In the genomic region with DNA sequence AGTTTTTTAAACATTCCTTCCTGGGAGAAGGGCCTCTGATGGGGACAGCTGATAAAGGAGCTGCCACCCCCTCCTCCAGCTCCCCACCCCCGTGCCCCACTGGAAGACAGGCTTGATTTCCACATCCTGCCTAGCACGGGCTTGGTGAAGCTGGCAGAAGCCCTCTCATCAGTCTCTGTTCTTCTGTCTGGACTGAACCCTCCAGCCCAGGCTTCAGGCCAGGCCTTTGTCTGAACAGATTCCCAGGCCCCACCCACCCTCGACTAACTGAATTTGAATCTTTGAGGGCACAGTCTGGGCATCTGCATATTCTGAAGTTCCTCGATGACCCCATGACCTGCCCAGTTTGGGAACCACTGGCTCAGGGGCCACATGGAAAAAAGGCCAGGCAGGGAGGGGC, we compare ENCODE assay signal across 21 cellular contexts.
DNase-seq lines count a peak whose midpoint lies in the region; ATAC-seq and TF ChIP-seq lines count a peak whose summit lies in the region.
"Had no signal": no experiment of that assay in that cellular context is flagged by ENCODE, and none has a peak within 500 bp of the region (broad histone marks: within the 10 kb centered on the region; RNA-seq: fewer than 3 reads in every experiment).

No MANE protein-coding gene starts in this region.

- no peaks in the 10 kb centered on the region for H3K36me3 Mint-ChIP-seq in nephron (ENCODE audit: low read depth)
- no peaks in the 10 kb centered on the region for H3K36me3 Mint-ChIP-seq in CD4-positive, alpha-beta T cell (ENCODE audit: low read depth)
- peaks cover 6% of the 10 kb centered on the region for H3K36me3 Mint-ChIP-seq in effector memory CD8-positive, alpha-beta T cell (ENCODE audit: insufficient read depth)
- H3K36me3 Mint-ChIP-seq: CD8-positive, alpha-beta T cell; T-cell had no signal

- ATAC-seq in left cardiac atrium (peak in 1 of 2 donors; percentile 49), GM18909 (IDR thresholded peaks at IDR 0.05; ENCODE audit: poor library complexity, unreplicated experiment) (no peak)
- no peak for ATAC-seq in CD4-positive, alpha-beta T cell (ENCODE audit: poor library complexity)
- no peak for ATAC-seq in effector memory CD8-positive, alpha-beta T cell (replicated peaks)
- ATAC-seq: activated T-helper 17 cell treated with anti-CD3 and anti-CD28 coated beads, Interleukin-2, amount 50 U/mL, for 72 hours; CD8-positive, alpha-beta T cell; K562; stimulated activated memory B cell treated with anti-CD40 and anti-IgM and Interleukin-4, amounts not matched to agents 10 μg/mL and 1 μg/mL and 100 μg/mL, for 72 hours; T-cell had no signal

- no peaks in the 10 kb centered on the region for H3K27me3 Mint-ChIP-seq in nephron (ENCODE audit: low read depth)
- no peaks in the 10 kb centered on the region for H3K27me3 Mint-ChIP-seq in CD4-positive, alpha-beta T cell
- no peaks in the 10 kb centered on the region for H3K27me3 Mint-ChIP-seq in effector memory CD8-positive, alpha-beta T cell
- H3K27me3 Mint-ChIP-seq: activated B cell treated with CpG ODN at 0.5 μM for 24 hours; activated T-helper 17 cell treated with anti-CD3 and anti-CD28 coated beads, Interleukin-2, amount 50 U/mL, for 72 hours; stimulated activated memory B cell treated with anti-CD40 and anti-IgM and Interleukin-4, amounts not matched to agents 10 μg/mL and 1 μg/mL and 100 μg/mL, for 72 hours; T-cell had no signal

- H3K9me3 ChIP-seq in left ventricle myocardium inferior (replicated peaks), result no peaks in the 10 kb centered on the region
- no peaks in the 10 kb centered on the region for H3K9me3 ChIP-seq in CD4-positive, alpha-beta T cell (ENCODE audit: control insufficient read depth, low read length)
- H3K9me3 ChIP-seq: gastrocnemius medialis, spleen had no signal

- no peaks in the 10 kb centered on the region for H3K9me3 Mint-ChIP-seq in nephron
- no peaks in the 10 kb centered on the region for H3K9me3 Mint-ChIP-seq in CD4-positive, alpha-beta T cell
- no peaks in the 10 kb centered on the region for H3K9me3 Mint-ChIP-seq in effector memory CD8-positive, alpha-beta T cell
- H3K9me3 Mint-ChIP-seq: activated B cell treated with CpG ODN at 0.5 μM for 24 hours; activated T-helper 17 cell treated with anti-CD3 and anti-CD28 coated beads, Interleukin-2, amount 50 U/mL, for 72 hours; CD8-positive, alpha-beta T cell; stimulated activated memory B cell treated with anti-CD40 and anti-IgM and Interleukin-4, amounts not matched to agents 10 μg/mL and 1 μg/mL and 100 μg/mL, for 72 hours; T-cell had no signal

- no peaks in the 10 kb centered on the region for H3K36me3 ChIP-seq in left ventricle myocardium inferior
- H3K36me3 ChIP-seq: gastrocnemius medialis, spleen had no signal

- intact Hi-C loops in left cardiac atrium (cut with DNase I) (no loop called here), cardiac septum (cut with DNase I) (no loop called here), left ventricle myocardium inferior (cut with micrococcal nuclease) (no loop called here)
- intact Hi-C loops in CD4-positive, alpha-beta T cell (cut with DNase I, micrococcal nuclease), result loop anchor here (5.0 kb wide), 2 partner anchors 778 to 1358 kb away; no protein-coding TSS in a partner anchor

- H3K4me3 ChIP-seq in left ventricle myocardium inferior, result no peak overlapping the region
- H3K4me3 ChIP-seq: gastrocnemius medialis, K562, spleen had no signal

- POLR2A ChIA-PET in CD4-positive, alpha-beta T cell (lab: Charles Lee), result no interaction called here

- H3K27ac ChIP-seq in left ventricle myocardium inferior (replicated peaks), result peak overlapping the region; percentile 82
- H3K27ac ChIP-seq in CD4-positive, alpha-beta T cell (ENCODE audit: low read depth, low read length), result no peak overlapping the region
- H3K27ac ChIP-seq: parathyroid adenoma had no signal

- H3K4me1 Mint-ChIP-seq in nephron, result peaks cover 36% of the 10 kb centered on the region
- H3K4me1 Mint-ChIP-seq in CD4-positive, alpha-beta T cell (ENCODE audit: low read depth), result peaks cover 6% of the 10 kb centered on the region
- peaks cover 11 to 12% of the 10 kb centered on the region in 2 donors for H3K4me1 Mint-ChIP-seq in effector memory CD8-positive, alpha-beta T cell (ENCODE audit: low read depth in 2 of 2)

- peaks cover 52% of the 10 kb centered on the region for H3K4me1 ChIP-seq in left ventricle myocardium inferior
- H3K4me1 ChIP-seq: parathyroid adenoma had no signal

- CTCF ChIA-PET in CD4-positive, alpha-beta T cell (lab: Charles Lee), result interaction anchor here (1.2 to 1.4 kb wide), 2 partner anchors 10 to 356 kb away, joined by 4 read pairs; no protein-coding TSS in a partner anchor

- TF ChIP-seq CTCF in left ventricle myocardium inferior (IDR thresholded peaks at IDR 0.05; ENCODE audit: borderline replicate concordance), result no peak
- no peak for TF ChIP-seq CTCF in nephron (IDR thresholded peaks at IDR 0.05; ENCODE audit: unreplicated experiment in 3 of 3)
- no peak for TF ChIP-seq CTCF in CD4-positive, alpha-beta T cell (IDR thresholded peaks at IDR 0.05)

- DNase-seq in left cardiac atrium (peak; percentile 53), cardiac septum (ENCODE audit: low spot score) (no peak), left ventricle myocardium inferior (no peak), HPDE6-E6E7 (ENCODE audit: extremely low spot score) (no peak)
- DNase-seq in CD4-positive, alpha-beta T cell, result no peak
- DNase-seq in effector memory CD8-positive, alpha-beta T cell, result no peak
- DNase-seq: activated B cell treated with CpG ODN at 0.5 μM for 24 hours; activated CD8-positive, alpha-beta memory T cell treated with anti-CD3 and anti-CD28 coated beads for 24 hours; amniotic stem cell; CD8-positive, alpha-beta T cell; EL; gastrocnemius medialis; NCI-H1048; spleen; T-cell had no signal

- H3K4me3 Mint-ChIP-seq in nephron, result no peak overlapping the region
- no peak overlapping the region for H3K4me3 Mint-ChIP-seq in CD4-positive, alpha-beta T cell
- no peak overlapping the region for H3K4me3 Mint-ChIP-seq in effector memory CD8-positive, alpha-beta T cell
- H3K4me3 Mint-ChIP-seq: activated B cell treated with CpG ODN at 0.5 μM for 24 hours; activated T-helper 17 cell treated with anti-CD3 and anti-CD28 coated beads, Interleukin-2, amount 50 U/mL, for 72 hours; CD8-positive, alpha-beta T cell; stimulated activated memory B cell treated with anti-CD40 and anti-IgM and Interleukin-4, amounts not matched to agents 10 μg/mL and 1 μg/mL and 100 μg/mL, for 72 hours; T-cell had no signal

- peak overlapping the region in 2 of 3 experiments; percentile 69 to 88 for H3K27ac Mint-ChIP-seq in nephron
- H3K27ac Mint-ChIP-seq in CD4-positive, alpha-beta T cell, result no peak overlapping the region
- peak overlapping the region in 1 of 2 donors; percentile 64 for H3K27ac Mint-ChIP-seq in effector memory CD8-positive, alpha-beta T cell
- H3K27ac Mint-ChIP-seq: activated B cell treated with CpG ODN at 0.5 μM for 24 hours; activated T-helper 17 cell treated with anti-CD3 and anti-CD28 coated beads, Interleukin-2, amount 50 U/mL, for 72 hours; CD8-positive, alpha-beta T cell; stimulated activated memory B cell treated with anti-CD40 and anti-IgM and Interleukin-4, amounts not matched to agents 10 μg/mL and 1 μg/mL and 100 μg/mL, for 72 hours; T-cell had no signal

- H3K27me3 ChIP-seq in left ventricle myocardium inferior (ENCODE audit: low read depth), result no peaks in the 10 kb centered on the region
- no peaks in the 10 kb centered on the region for H3K27me3 ChIP-seq in CD4-positive, alpha-beta T cell (ENCODE audit: control insufficient read depth, insufficient read depth, low read length)
- H3K27me3 ChIP-seq: gastrocnemius medialis, spleen had no signal

Comparison
In these comparisons a context has a peak if more than half of its experiments do, and no peak if none do; other contexts are left out.
1. intact Hi-C loops: an anchor here in CD4-positive, alpha-beta T cell (5.0 kb wide); none called in left cardiac atrium, cardiac septum and left ventricle myocardium inferior.